Comparison of ENCODE assay signal across 8 cellular contexts in genomic region chr1:39158330-39159086, GRCh38. TPM values are rescaled to one million over a fixed set of nuclear protein-coding genes. Genes with fewer than 3 reads are reported as not detected.
DNase-seq lines count a peak whose midpoint lies in the region; ATAC-seq, FAIRE-seq and TF ChIP-seq lines count a peak whose summit lies in the region.

No MANE protein-coding gene starts in this region.

- WGBS in A549 (ENCODE audit: missing lambda C conversion rate): 4% methylated on average over 11 of the region's 11 CpGs

- peak overlapping the region; percentile 77 for H3K9ac ChIP-seq in HUES6 (ENCODE audit: low read length)

- H3K4me3 ChIP-seq in A549 (peak overlapping the region; percentile 48), HUES6 (ENCODE audit: low read depth, low read length) (peak overlapping the region; percentile 55), astrocyte of the spinal cord (ENCODE audit: low read depth, low read length) (no peak overlapping the region)

- DNase-seq in A549 (ENCODE audit: low read depth in 1 of 2, low spot score in 1 of 2) (peak; percentile 22 to 85), astrocyte of the spinal cord (ENCODE audit: low read depth, low spot score) (peak; percentile 69), left kidney (ENCODE audit: low read depth, low spot score) (peak; percentile 84), NCI-H748 treated with DMSO at 0.1 percent for 48 hours (lab: John Stamatoyannopoulos, UW) (no peak), T1000 (lab: John Stamatoyannopoulos, UW) (no peak)
- DNase-seq in stimulated activated CD4-positive, alpha-beta T cell treated with anti-CD3 and anti-CD28 coated beads, Interleukin-2, amount 100 ng/mL, for 24 hours: no peak

- no peak for TF ChIP-seq CTCF in A549 (IDR thresholded peaks at IDR 0.05)
- TF ChIP-seq CTCF in astrocyte of the spinal cord (IDR thresholded peaks at IDR 0.05; ENCODE audit: low read depth, low read length): peak; percentile 4

- TF ChIP-seq RAD21 in A549 (conservative IDR thresholded peaks at IDR 0.05 in 1 of 2, IDR thresholded peaks at IDR 0.05 in 1 of 2): no peak

- H3K27me3 ChIP-seq in HUES6 (ENCODE audit: control insufficient read depth, insufficient read depth, low read length): no peaks in the 10 kb centered on the region

- POLR2A ChIA-PET in A549 (lab: Yijun Ruan, JAX): interaction anchor here (0.5 to 1.2 kb wide), 3 partner anchors 13 to 722 kb away, joined by 3 read pairs; no protein-coding TSS in a partner anchor

- H3K27ac ChIP-seq in A549 (peak overlapping the region; percentile 69 to 71), HUES6 (ENCODE audit: low read depth, low read length) (peak overlapping the region; percentile 80)

- H3K9me3 ChIP-seq in A549 (no peaks in the 10 kb centered on the region), HUES6 (ENCODE audit: control insufficient read depth, insufficient read depth, low read depth, low read length) (no peaks in the 10 kb centered on the region)

- FAIRE-seq in A549 (lab: Jason Lieb, UNC): no peak

- in situ Hi-C loops in astrocyte of the spinal cord (cut with HindIII; ENCODE audit: low sequenced_read_pairs): no loop called here

- H3K4me2 ChIP-seq in A549: peak overlapping the region; percentile 98

- H3K4me1 ChIP-seq in A549 (peaks cover 55% of the 10 kb centered on the region), HUES6 (ENCODE audit: control insufficient read depth, insufficient read depth, low read length) (peaks cover 58% of the 10 kb centered on the region)

- H3K36me3 ChIP-seq in HUES6 (ENCODE audit: control insufficient read depth, insufficient read depth, low read length): peaks cover 8% of the 10 kb centered on the region

- CTCF ChIA-PET in A549 (lab: Yijun Ruan, JAX): interaction anchor here (0.6 to 3.2 kb wide), 12 partner anchors 14 to 207 kb away, joined by 3 to 16 read pairs (median 4); no protein-coding TSS in a partner anchor

- ATAC-seq in A549 (peak; percentile 85 to 87), HG02852 (IDR thresholded peaks at IDR 0.05; ENCODE audit: unreplicated experiment) (no peak)

- TF ChIP-seq EP300 in A549 (IDR thresholded peaks at IDR 0.05): no peak

- no peak for TF ChIP-seq POLR2A in A549 (IDR thresholded peaks at IDR 0.05; ENCODE audit: low read length)

TF ChIP-seq in A549, 52 proteins besides CTCF, POLR2A, EP300 and RAD21:
- TF ChIP-seq NPAS2 (CRISPR knock-in tag; IDR thresholded peaks at IDR 0.05; ENCODE audit: borderline replicate concordance): no peak
- TF ChIP-seq FOSB (CRISPR knock-in tag; IDR thresholded peaks at IDR 0.05): no peak
- TF ChIP-seq FOSL2 (IDR thresholded peaks at IDR 0.05): no peak
- peak; percentile 60 for TF ChIP-seq FOSL2 (CRISPR knock-in tag; IDR thresholded peaks at IDR 0.05)
- TF ChIP-seq ATOH8 (CRISPR knock-in tag; IDR thresholded peaks at IDR 0.05; ENCODE audit: low read depth): no peak
- no peak for TF ChIP-seq EHF (CRISPR knock-in tag; IDR thresholded peaks at IDR 0.05)
- TF ChIP-seq, protein P1, sequence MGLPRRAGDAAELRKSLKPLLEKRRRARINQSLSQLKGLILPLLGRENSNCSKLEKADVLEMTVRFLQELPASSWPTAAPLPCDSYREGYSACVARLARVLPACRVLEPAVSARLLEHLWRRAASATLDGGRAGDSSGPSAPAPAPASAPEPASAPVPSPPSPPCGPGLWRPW (IDR thresholded peaks at IDR 0.05): no peak
- no peak for TF ChIP-seq GATA3 (IDR thresholded peaks at IDR 0.05; ENCODE audit: borderline replicate concordance)
- no peak for TF ChIP-seq ZNF302 (CRISPR knock-in tag; IDR thresholded peaks at IDR 0.05)
- no peak for TF ChIP-seq HEYL (CRISPR knock-in tag; IDR thresholded peaks at IDR 0.05)
- 0 out of 2 replicates have a peak, but pooled peaks have one; percentile 24 for TF ChIP-seq MAX (IDR thresholded peaks at IDR 0.05)
- no peak for TF ChIP-seq MAFK (IDR thresholded peaks at IDR 0.05; ENCODE audit: partially characterized antibody)
- TF ChIP-seq E2F6 (IDR thresholded peaks at IDR 0.05; ENCODE audit: borderline replicate concordance, low read depth): no peak

RNA-seq across cellular contexts. Expression of gene MACF1, which starts 46.0 kb away (rescaled TPM):
- polyA plus RNA-seq in A549 (2011; rRNA removed) (64.2 and 75.7 TPM in 2 replicates), A549 (2017; fragmentation: RNase III; extraction: RNeasy Plus Mini Kit Qiagen cat#74134 plus additional on column Dnase treatment) (41.9 to 46.0 TPM (median 45.7 TPM) in 3 replicates)
- 7.9 and 9.6 TPM in 2 replicates for polyA plus RNA-seq in A549 (2012; cell fraction: cytosol; rRNA removed)
- 56.1 and 99.6 TPM in 2 replicates for polyA plus RNA-seq in A549 (2012; cell fraction: nucleus; rRNA removed)
- 170 and 172 TPM in 2 replicates for polyA minus RNA-seq in A549 (2011; rRNA and poly(A)+ RNA removed)

Comparison
In these comparisons a context has a peak if more than half of its experiments do, and no peak if none do; other contexts are left out.
1. DNase-seq: peak in A549 (2 of 2), astrocyte of the spinal cord (single experiment) and left kidney (single experiment); none in NCI-H748 treated with DMSO at 0.1 percent for 48 hours (single experiment), T1000 (single experiment) and stimulated activated CD4-positive, alpha-beta T cell treated with anti-CD3 and anti-CD28 coated beads, Interleukin-2, amount 100 ng/mL, for 24 hours (0 of 2).